ENCODE assay signal across 8 cellular contexts in genomic region chr15:58517682-58518525, GRCh38.
A peak's percentile ranks its signal among the peaks of the same experiment; 100 is the strongest.
DNase-seq lines count a peak whose midpoint lies in the region; ATAC-seq and TF ChIP-seq lines count a peak whose summit lies in the region.

No MANE protein-coding gene starts in this region.

- H3K4me3 ChIP-seq in sigmoid colon, result no peak overlapping the region

- peak overlapping the region; percentile 40 for H3K27ac ChIP-seq in layer of hippocampus (ENCODE audit: low read depth, low read length)
- H3K27ac ChIP-seq in sigmoid colon, result no peak overlapping the region

- 73 to 91% methylated on average over 9 of the region's 9 CpGs for WGBS in sigmoid colon, 2 donors

- intact Hi-C loops in sigmoid colon (cut with DNase I), result no loop called here

- no peak for TF ChIP-seq CTCF in sigmoid colon (IDR thresholded peaks at IDR 0.05)

- ATAC-seq in GM21723 (IDR thresholded peaks at IDR 0.05; ENCODE audit: unreplicated experiment) (peak; percentile 83), HG02981 (IDR thresholded peaks at IDR 0.05; ENCODE audit: unreplicated experiment) (no peak)

- H3K4me1 ChIP-seq in sigmoid colon, result peaks cover 0 to 21% (median 2%) of the 10 kb centered on the region in 4 donors

- H3K36me3 ChIP-seq in sigmoid colon, result no peaks in the 10 kb centered on the region

- DNase-seq in GF-D8 (lab: John Stamatoyannopoulos, UW) (peak; percentile 40), NOMO-1 treated with DMSO at 0.1 percent for 48 hours (lab: John Stamatoyannopoulos, UW; ENCODE audit: unreplicated experiment) (peak; percentile 81), SK-N-DZ (ENCODE audit: low spot score) (no peak), sigmoid colon (no peak), G401 (ENCODE audit: low spot score) (no peak)

- in situ Hi-C loops in G401 (cut with HindIII; ENCODE audit: low sequenced_read_pairs), result no loop called here

- TF ChIP-seq POLR2A in sigmoid colon (IDR thresholded peaks at IDR 0.05), result no peak

- H3K27me3 ChIP-seq in layer of hippocampus (ENCODE audit: control insufficient read depth, insufficient read depth, low read length), result no peaks in the 10 kb centered on the region
- no peaks in the 10 kb centered on the region for H3K27me3 ChIP-seq in sigmoid colon

- no peaks in the 10 kb centered on the region for H3K9me3 ChIP-seq in sigmoid colon

- TF ChIP-seq EP300 in sigmoid colon (IDR thresholded peaks at IDR 0.05), result no peak

Comparison
In these comparisons a context has a peak if more than half of its experiments do, and no peak if none do; other contexts are left out.
1. DNase-seq: peak in GF-D8 (single experiment) and NOMO-1 treated with DMSO at 0.1 percent for 48 hours (single experiment); none in SK-N-DZ (single experiment), sigmoid colon (single experiment) and G401 (single experiment).